8 cellular contexts compared by ENCODE assay signal in genomic region chr20:54208492-54209044, GRCh38. TPM values are rescaled to one million over a fixed set of nuclear protein-coding genes. Genes with fewer than 3 reads are reported as not detected.
DNase-seq lines count a peak whose midpoint lies in the region; ATAC-seq and TF ChIP-seq lines count a peak whose summit lies in the region.

No MANE protein-coding gene starts in this region.

- H3K4me3 ChIP-seq in AG10803 (ENCODE audit: low read length) (peak overlapping the region; percentile 95), SU-DHL-6 (ENCODE audit: insufficient read depth, low read length, poor library complexity, severe bottlenecking) (peak overlapping the region; percentile 73), epithelial cell of esophagus (ENCODE audit: low read length) (peak overlapping the region; percentile 83)

- H3K27me3 Mint-ChIP-seq in natural killer cell (ENCODE audit: low read depth in 2 of 2) = no peaks in the 10 kb centered on the region

- no peaks in the 10 kb centered on the region for H3K9me3 ChIP-seq in SU-DHL-6 (ENCODE audit: insufficient read depth, low read length)

- no peak for TF ChIP-seq CTCF in AG10803 (conservative IDR thresholded peaks at IDR 0.05; ENCODE audit: low read length)
- no peak for TF ChIP-seq CTCF in SU-DHL-6 (IDR thresholded peaks at IDR 0.05; ENCODE audit: insufficient read depth, low read length, poor library complexity, severe bottlenecking)
- TF ChIP-seq CTCF in epithelial cell of esophagus (IDR thresholded peaks at IDR 0.05; ENCODE audit: insufficient read depth, low read depth, low read length, missing control alignments) = no peak
- no peak for TF ChIP-seq CTCF in natural killer cell (IDR thresholded peaks at IDR 0.05)

- no peaks in the 10 kb centered on the region for H3F3A ChIP-seq in SU-DHL-6 (ENCODE audit: insufficient read depth)

- peak overlapping the region; percentile 81 for H3K4me2 ChIP-seq in SU-DHL-6 (ENCODE audit: low read depth, low read length, poor library complexity, severe bottlenecking)

- DNase-seq in AG10803 (ENCODE audit: low read depth) (peak; percentile 67), epithelial cell of esophagus (ENCODE audit: low read depth) (peak; percentile 53), natural killer cell (no peak), midbrain (lab: John Stamatoyannopoulos, UW) (no peak), NCI-H446 treated with DMSO at 0.1 percent for 48 hours (lab: John Stamatoyannopoulos, UW) (no peak)

- H3K4me1 Mint-ChIP-seq in natural killer cell = peaks cover 22 to 30% of the 10 kb centered on the region in 2 donors

- intact Hi-C loops in natural killer cell (cut with micrococcal nuclease) = loop anchor here (10.0 kb wide), 1 partner anchor 436 kb away; no protein-coding TSS in a partner anchor

- H3K36me3 ChIP-seq in SU-DHL-6 (ENCODE audit: low read length) = no peaks in the 10 kb centered on the region

- H2AFZ ChIP-seq in SU-DHL-6 (ENCODE audit: low read depth, low read length, severe bottlenecking) = peak overlapping the region; percentile 91

- peak overlapping the region; percentile 92 for H3K4me3 Mint-ChIP-seq in natural killer cell

- ATAC-seq in GM18502 (IDR thresholded peaks at IDR 0.05; ENCODE audit: poor library complexity, unreplicated experiment) (peak; percentile 12), HG03135 (IDR thresholded peaks at IDR 0.05; ENCODE audit: unreplicated experiment) (peak; percentile 26), natural killer cell (peak in 1 of 3 donors; percentile 0)

- H3K27ac Mint-ChIP-seq in natural killer cell = peak overlapping the region; percentile 73 to 98

- H3K27ac ChIP-seq in SU-DHL-6 (ENCODE audit: low read depth, low read length) = no peak overlapping the region

- H3K27me3 ChIP-seq in SU-DHL-6 (ENCODE audit: low read length) = no peaks in the 10 kb centered on the region

- H3K79me2 ChIP-seq in SU-DHL-6 (ENCODE audit: insufficient read depth, low read length) = no peaks in the 10 kb centered on the region

- no peaks in the 10 kb centered on the region for H3K9me2 ChIP-seq in SU-DHL-6 (replicated peaks; ENCODE audit: insufficient read depth, low read length)

- H3K9ac ChIP-seq in SU-DHL-6 (ENCODE audit: low read length) = peak overlapping the region; percentile 77

- no peaks in the 10 kb centered on the region for H4K20me1 ChIP-seq in SU-DHL-6 (ENCODE audit: low read depth, low read length)

- no peaks in the 10 kb centered on the region for H3K36me3 Mint-ChIP-seq in natural killer cell

- no peaks in the 10 kb centered on the region for H3K9me3 Mint-ChIP-seq in natural killer cell

RNA-seq across cellular contexts. Expression of gene PFDN4, which starts 0.7 kb away (rescaled TPM):
- total RNA-seq in natural killer cell = 10 to 100 TPM; 16.5 to 22.2 (median 17.1) TPM

RNA-seq across cellular contexts. Expression of gene CYP24A1, which starts 34.8 kb away (rescaled TPM):
- under 1 TPM in 1 of 3 donors, not detected in 2; 0.12 TPM for total RNA-seq in natural killer cell

Comparison
In these comparisons a context has a peak if more than half of its experiments do, and no peak if none do; other contexts are left out.
1. DNase-seq: peak in AG10803 (single experiment) and epithelial cell of esophagus (single experiment); none in natural killer cell (single experiment), midbrain (single experiment) and NCI-H446 treated with DMSO at 0.1 percent for 48 hours (single experiment).
2. Peak in every context shown above with its lines, with median percentiles within 50 percentile points of each other: H3K4me3 ChIP-seq.